ENCODE assay signal across 12 cellular contexts in the genomic region with DNA sequence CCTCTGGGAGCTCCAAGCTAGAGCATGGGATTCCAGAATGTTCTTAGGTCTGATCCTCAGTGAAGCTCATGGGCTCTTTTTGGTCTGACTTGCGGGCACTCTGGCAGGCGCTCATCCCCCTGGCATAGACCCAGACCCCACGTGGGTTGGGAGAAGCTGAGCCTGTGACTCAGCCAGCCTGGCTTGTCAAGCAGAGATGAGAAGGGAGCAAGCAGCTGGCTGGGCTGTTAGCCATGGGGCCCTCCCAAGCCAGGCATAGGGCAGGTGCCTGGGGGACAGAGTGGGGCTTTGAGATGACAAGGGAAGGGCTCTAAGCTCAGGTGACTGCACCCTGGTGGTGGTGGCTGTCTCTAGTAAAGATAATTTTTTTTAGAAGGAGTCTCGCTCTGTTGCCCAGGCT.
DNase-seq lines count a peak whose midpoint lies in the region; ATAC-seq and TF ChIP-seq lines count a peak whose summit lies in the region.
"Had no signal": no experiment of that assay in that cellular context is flagged by ENCODE, and none has a peak within 500 bp of the region (broad histone marks: within the 10 kb centered on the region; RNA-seq: fewer than 3 reads in every experiment).

No MANE protein-coding gene starts in this region.

- H3K4me1 Mint-ChIP-seq in activated CD8-positive, alpha-beta T cell treated with anti-CD3 and anti-CD28 coated beads for 36 hours (ENCODE audit: low read depth) = no peaks in the 10 kb centered on the region

- DNase-seq in GM04503 (ENCODE audit: low read depth) = peak; percentile 7
- DNase-seq in NCI-H524 (lab: John Stamatoyannopoulos, UW) = peak; percentile 52 to 78
- peak; percentile 33 to 94 (median 56) for DNase-seq in posterior cingulate gyrus
- DNase-seq in AML-193 (lab: John Stamatoyannopoulos, UW) = no peak
- no peak for DNase-seq in activated CD4-positive, alpha-beta T cell treated with anti-CD3 and anti-CD28 coated beads, Interleukin-2, amount 50 U/mL, for 48 hours
- no peak for DNase-seq in mesenteric fat pad (ENCODE audit: low spot score)
- DNase-seq in activated CD8-positive, alpha-beta T cell treated with anti-CD3 and anti-CD28 coated beads for 36 hours = no peak
- DNase-seq: activated CD4-positive, CD25-positive, alpha-beta regulatory T cell; activated naive CD4-positive, alpha-beta T cell treated with anti-CD3 and anti-CD28 coated beads for 36 hours; effector memory CD8-positive, alpha-beta T cell; GF-D8 had no signal

- TF ChIP-seq CTCF in activated CD8-positive, alpha-beta T cell treated with anti-CD3 and anti-CD28 coated beads for 36 hours (IDR thresholded peaks at IDR 0.05) = no peak

- H3K4me3 Mint-ChIP-seq in activated CD8-positive, alpha-beta T cell treated with anti-CD3 and anti-CD28 coated beads for 36 hours = no peak overlapping the region
- H3K4me3 Mint-ChIP-seq: activated naive CD4-positive, alpha-beta T cell treated with anti-CD3 and anti-CD28 coated beads for 36 hours; effector memory CD8-positive, alpha-beta T cell had no signal

- POLR2A ChIA-PET in activated CD8-positive, alpha-beta T cell treated with anti-CD3 and anti-CD28 coated beads for 36 hours (lab: Charles Lee) = no interaction called here

- no peaks in the 10 kb centered on the region for H3K36me3 Mint-ChIP-seq in activated CD8-positive, alpha-beta T cell treated with anti-CD3 and anti-CD28 coated beads for 36 hours (ENCODE audit: low read depth)

- no peaks in the 10 kb centered on the region for H3K27me3 Mint-ChIP-seq in activated CD8-positive, alpha-beta T cell treated with anti-CD3 and anti-CD28 coated beads for 36 hours
- H3K27me3 Mint-ChIP-seq: effector memory CD8-positive, alpha-beta T cell had no signal

- no peaks in the 10 kb centered on the region for H3K9me3 Mint-ChIP-seq in activated CD8-positive, alpha-beta T cell treated with anti-CD3 and anti-CD28 coated beads for 36 hours
- H3K9me3 Mint-ChIP-seq: activated naive CD4-positive, alpha-beta T cell treated with anti-CD3 and anti-CD28 coated beads for 36 hours had no signal

- ATAC-seq in esophagus mucosa = peak; percentile 43
- no peak for ATAC-seq in activated CD8-positive, alpha-beta T cell treated with anti-CD3 and anti-CD28 coated beads for 36 hours
- ATAC-seq: effector memory CD8-positive, alpha-beta T cell had no signal

- H3K27ac Mint-ChIP-seq in activated CD8-positive, alpha-beta T cell treated with anti-CD3 and anti-CD28 coated beads for 36 hours = no peak overlapping the region
- H3K27ac Mint-ChIP-seq: activated naive CD4-positive, alpha-beta T cell treated with anti-CD3 and anti-CD28 coated beads for 36 hours; effector memory CD8-positive, alpha-beta T cell had no signal

- CTCF ChIA-PET in activated CD8-positive, alpha-beta T cell treated with anti-CD3 and anti-CD28 coated beads for 36 hours (lab: Charles Lee) = no interaction called here

- intact Hi-C loops in posterior cingulate gyrus (cut with DNase I) = no loop called here
- intact Hi-C loops in activated CD8-positive, alpha-beta T cell treated with anti-CD3 and anti-CD28 coated beads for 36 hours (cut with micrococcal nuclease) = no loop called here

Comparison
In these comparisons a context has a peak if more than half of its experiments do, and no peak if none do; other contexts are left out.
1. DNase-seq: peak in GM04503 (single experiment), NCI-H524 (2 of 2) and posterior cingulate gyrus (10 of 10); none in AML-193 (0 of 2), activated CD4-positive, alpha-beta T cell treated with anti-CD3 and anti-CD28 coated beads, Interleukin-2, amount 50 U/mL, for 48 hours (0 of 2), mesenteric fat pad (single experiment) and activated CD8-positive, alpha-beta T cell treated with anti-CD3 and anti-CD28 coated beads for 36 hours (single experiment).